Comparison of ENCODE assay signal across 13 cellular contexts in genomic region chr9:32069169-32069813, GRCh38.
DNase-seq lines count a peak whose midpoint lies in the region; ATAC-seq and TF ChIP-seq lines count a peak whose summit lies in the region.
"Had no signal": no experiment of that assay in that cellular context is flagged by ENCODE, and none has a peak within 500 bp of the region (broad histone marks: within the 10 kb centered on the region; RNA-seq: fewer than 3 reads in every experiment).

No MANE protein-coding gene starts in this region.

- no peak overlapping the region for H2AK5ac ChIP-seq in mesendoderm (ENCODE audit: low read length)

- H3K27ac ChIP-seq in mesendoderm (ENCODE audit: low read depth, low read length) = no peak overlapping the region

- no peak overlapping the region for H4K8ac ChIP-seq in mesendoderm (ENCODE audit: low read depth, low read length)

- no peak overlapping the region for H3K4ac ChIP-seq in mesendoderm (ENCODE audit: low read depth, low read length)

- CTCF ChIA-PET in activated CD4-positive, alpha-beta T cell treated with anti-CD3 and anti-CD28 coated beads for 36 hours (lab: Charles Lee) = interaction anchor here (1.2 to 1.3 kb wide), 2 partner anchors 10 to 57 kb away, joined by 3 read pairs; no protein-coding TSS in a partner anchor

- H3K79me1 ChIP-seq in mesendoderm (ENCODE audit: low read length) = no peaks in the 10 kb centered on the region

- intact Hi-C loops in activated CD4-positive, alpha-beta T cell treated with anti-CD3 and anti-CD28 coated beads for 36 hours (cut with DNase I, micrococcal nuclease) = no loop called here

- H3K9ac ChIP-seq in mesendoderm (ENCODE audit: low read length) = no peak overlapping the region

- H3K79me2 ChIP-seq in mesendoderm (ENCODE audit: control insufficient read depth, insufficient read depth, low read length) = no peaks in the 10 kb centered on the region

- no peak overlapping the region for H2BK5ac ChIP-seq in mesendoderm (ENCODE audit: low read length)

- DNase-seq in GM12864 (ENCODE audit: low read depth) = no peak
- DNase-seq in RKO (ENCODE audit: low spot score) = peak; percentile 15
- DNase-seq in mesendoderm = peak; percentile 31
- DNase-seq in activated CD4-positive, alpha-beta T cell treated with anti-CD3 and anti-CD28 coated beads for 36 hours = no peak
- DNase-seq in NCI-H2107 (lab: John Stamatoyannopoulos, UW) = no peak
- DNase-seq in amygdala (lab: John Stamatoyannopoulos, UW) = no peak
- DNase-seq: activated CD8-positive, alpha-beta memory T cell treated with anti-CD3 and anti-CD28 coated beads, Interleukin-2, amount 50 U/mL, for 48 hours; EL; NCI-H345; stimulated activated naive CD4-positive, alpha-beta T cell treated with Interleukin-2 at 50 U/mL for 16 hours; T-helper 17 cell had no signal

- TF ChIP-seq CTCF in GM12864 (IDR thresholded peaks at IDR 0.05; ENCODE audit: low read depth, low read length, missing control alignments) = peak; percentile 40

- H3K4me3 ChIP-seq in GM12864 (ENCODE audit: low read depth, low read length) (no peak overlapping the region), mesendoderm (ENCODE audit: low read length) (no peak overlapping the region)

- no peaks in the 10 kb centered on the region for H3K36me3 ChIP-seq in mesendoderm (ENCODE audit: control insufficient read depth, insufficient read depth, low read length)

- H2BK15ac ChIP-seq in mesendoderm (replicated peaks; ENCODE audit: low read depth) = no peak overlapping the region

- H3K4me1 Mint-ChIP-seq in activated CD4-positive, alpha-beta T cell treated with anti-CD3 and anti-CD28 coated beads for 36 hours = no peaks in the 10 kb centered on the region
- H3K4me1 Mint-ChIP-seq: T-helper 17 cell had no signal

- H3K4me2 ChIP-seq in mesendoderm (ENCODE audit: low read length) = no peak overlapping the region

- no peak overlapping the region for H3K4me3 Mint-ChIP-seq in activated CD4-positive, alpha-beta T cell treated with anti-CD3 and anti-CD28 coated beads for 36 hours
- H3K4me3 Mint-ChIP-seq: T-helper 17 cell had no signal

- no peaks in the 10 kb centered on the region for H3K36me3 Mint-ChIP-seq in activated CD4-positive, alpha-beta T cell treated with anti-CD3 and anti-CD28 coated beads for 36 hours (ENCODE audit: low read depth)

- H3K23ac ChIP-seq in mesendoderm (ENCODE audit: low read length) = no peak overlapping the region

- no peak overlapping the region for H3K18ac ChIP-seq in mesendoderm (ENCODE audit: low read length)

- H3K27me3 ChIP-seq in mesendoderm (ENCODE audit: insufficient read depth, low read length, poor library complexity) = no peaks in the 10 kb centered on the region

- no peaks in the 10 kb centered on the region for H3K27me3 Mint-ChIP-seq in activated CD4-positive, alpha-beta T cell treated with anti-CD3 and anti-CD28 coated beads for 36 hours
- H3K27me3 Mint-ChIP-seq: T-helper 17 cell had no signal

- no peak overlapping the region for H2BK120ac ChIP-seq in mesendoderm (ENCODE audit: low read depth, low read length)

- POLR2A ChIA-PET in activated CD4-positive, alpha-beta T cell treated with anti-CD3 and anti-CD28 coated beads for 36 hours (lab: Charles Lee) = no interaction called here

- no peaks in the 10 kb centered on the region for H3K9me3 Mint-ChIP-seq in activated CD4-positive, alpha-beta T cell treated with anti-CD3 and anti-CD28 coated beads for 36 hours (ENCODE audit: low read depth)

- H3K4me1 ChIP-seq in mesendoderm (ENCODE audit: control insufficient read depth, low read depth, low read length) = no peaks in the 10 kb centered on the region

- WGBS in mesendoderm (ENCODE audit: extremely low coverage, insufficient coverage, low lambda C conversion rate) = no CpG with 5 or more reads among the region's 9 CpGs

- no peak overlapping the region for H3K56ac ChIP-seq in mesendoderm (ENCODE audit: low read length)

- H3K27ac Mint-ChIP-seq in activated CD4-positive, alpha-beta T cell treated with anti-CD3 and anti-CD28 coated beads for 36 hours = no peak overlapping the region
- H3K27ac Mint-ChIP-seq: T-helper 17 cell had no signal

- H4K5ac ChIP-seq in mesendoderm (ENCODE audit: low read length) = no peak overlapping the region

- ATAC-seq in HG02852 (IDR thresholded peaks at IDR 0.05; ENCODE audit: unreplicated experiment) (peak; percentile 51), GM18520 (IDR thresholded peaks at IDR 0.05; ENCODE audit: unreplicated experiment) (no peak)
- ATAC-seq in activated CD4-positive, alpha-beta T cell treated with anti-CD3 and anti-CD28 coated beads for 36 hours = no peak
- ATAC-seq: T-helper 17 cell had no signal

Comparison
In these comparisons a context has a peak if more than half of its experiments do, and no peak if none do; other contexts are left out.
1. DNase-seq: peak in RKO (single experiment) and mesendoderm (single experiment); none in GM12864 (single experiment), activated CD4-positive, alpha-beta T cell treated with anti-CD3 and anti-CD28 coated beads for 36 hours (single experiment), NCI-H2107 (single experiment) and amygdala (0 of 56).